Comparison of ENCODE assay signal across 11 cellular contexts in genomic region chr22:37304595-37305343, GRCh38. TPM values are rescaled to one million over a fixed set of nuclear protein-coding genes. Genes with fewer than 3 reads are reported as not detected.
DNase-seq lines count a peak whose midpoint lies in the region; ATAC-seq and TF ChIP-seq lines count a peak whose summit lies in the region.
"Had no signal": no experiment of that assay in that cellular context is flagged by ENCODE, and none has a peak within 500 bp of the region (broad histone marks: within the 10 kb centered on the region; RNA-seq: fewer than 3 reads in every experiment).

No MANE protein-coding gene starts in this region.

- H3K4me1 ChIP-seq in DOHH2 (ENCODE audit: control insufficient read depth, low read length), result peaks cover 64% of the 10 kb centered on the region

- H3K9me3 ChIP-seq in DOHH2 (ENCODE audit: control insufficient read depth, insufficient read depth, low read length), result no peaks in the 10 kb centered on the region

- peak overlapping the region; percentile 95 to 100 (median 99) for H3K27ac Mint-ChIP-seq in naive thymus-derived CD8-positive, alpha-beta T cell

- H3K36me3 Mint-ChIP-seq in naive thymus-derived CD8-positive, alpha-beta T cell, result peaks cover 0 to 52% (median 23%) of the 10 kb centered on the region in 3 donors

- H3K27ac ChIP-seq in DOHH2 (ENCODE audit: low read depth, low read length), result peak overlapping the region; percentile 98

- no peak for TF ChIP-seq CTCF in DOHH2 (IDR thresholded peaks at IDR 0.05; ENCODE audit: low read depth, low read length, poor library complexity, severe bottlenecking)
- no peak for TF ChIP-seq CTCF in astrocyte of the cerebellum (IDR thresholded peaks at IDR 0.05; ENCODE audit: low read depth, low read length, missing control alignments)

- DNase-seq in NCI-H226, result peak; percentile 9
- peak; percentile 9 for DNase-seq in astrocyte of the cerebellum (ENCODE audit: low read depth)
- DNase-seq in naive thymus-derived CD8-positive, alpha-beta T cell, result no peak
- DNase-seq in NCI-H2081 (lab: John Stamatoyannopoulos, UW), result no peak
- DNase-seq in NCI-H146 (lab: John Stamatoyannopoulos, UW), result no peak
- no peak for DNase-seq in NCI-H2227 treated with DMSO at 0.1 percent for 48 hours (lab: John Stamatoyannopoulos, UW)
- DNase-seq: kidney, NCI-H2171, SW 1271 had no signal

- H3K36me3 ChIP-seq in DOHH2 (ENCODE audit: control insufficient read depth, low read length), result peaks cover 60% of the 10 kb centered on the region

- no peaks in the 10 kb centered on the region for H3K27me3 ChIP-seq in DOHH2 (ENCODE audit: control insufficient read depth, low read length)

- H3K4me1 Mint-ChIP-seq in naive thymus-derived CD8-positive, alpha-beta T cell, result peaks cover 49 to 96% (median 94%) of the 10 kb centered on the region in 4 donors

- H3K9me2 ChIP-seq in DOHH2 (replicated peaks; ENCODE audit: control insufficient read depth, low read length), result no peaks in the 10 kb centered on the region

- POLR2A ChIA-PET in naive thymus-derived CD8-positive, alpha-beta T cell (lab: Charles Lee), result interaction anchor here (0.6 to 1.5 kb wide), 5 partner anchors 10 to 124 kb away, joined by 3 to 5 read pairs (median 4); no protein-coding TSS in a partner anchor

- peaks cover 32% of the 10 kb centered on the region for H3F3A ChIP-seq in DOHH2 (ENCODE audit: control insufficient read depth, insufficient read depth)

- no peaks in the 10 kb centered on the region for H3K27me3 Mint-ChIP-seq in naive thymus-derived CD8-positive, alpha-beta T cell

- H3K4me2 ChIP-seq in DOHH2 (ENCODE audit: low read length), result no peak overlapping the region

- H3K4me3 ChIP-seq in DOHH2 (ENCODE audit: low read length) (no peak overlapping the region), astrocyte of the cerebellum (ENCODE audit: low read depth, low read length) (no peak overlapping the region)

- peak overlapping the region in 4 of 10 donors; percentile 10 to 72 (median 18) for H3K4me3 Mint-ChIP-seq in naive thymus-derived CD8-positive, alpha-beta T cell

- H3K9me3 Mint-ChIP-seq in naive thymus-derived CD8-positive, alpha-beta T cell, result no peaks in the 10 kb centered on the region

- ATAC-seq in naive thymus-derived CD8-positive, alpha-beta T cell, result no peak
- ATAC-seq in GM18870 (IDR thresholded peaks at IDR 0.05; ENCODE audit: unreplicated experiment), result no peak

- in situ Hi-C loops in astrocyte of the cerebellum (cut with HindIII; ENCODE audit: low sequenced_read_pairs), result no loop called here

- H4K20me1 ChIP-seq in DOHH2 (ENCODE audit: control insufficient read depth, insufficient read depth, low read depth, low read length), result no peaks in the 10 kb centered on the region

- H3K79me2 ChIP-seq in DOHH2 (ENCODE audit: control insufficient read depth, low read length), result 0 out of 2 replicates have a peak, but pooled peaks cover 2% of the 10 kb centered on the region

RNA-seq across cellular contexts. Expression of gene CYTH4, which starts 22.5 kb away (rescaled TPM):
- 100 to 1,000 TPM; 177 to 193 TPM for total RNA-seq in naive thymus-derived CD8-positive, alpha-beta T cell
- 10 to 100 TPM; 48.9 to 60.8 (median 54.6) TPM for polyA plus RNA-seq in naive thymus-derived CD8-positive, alpha-beta T cell

Comparison
In these comparisons a context has a peak if more than half of its experiments do, and no peak if none do; other contexts are left out.
1. DNase-seq: peak in NCI-H226 (single experiment) and astrocyte of the cerebellum (single experiment); none in naive thymus-derived CD8-positive, alpha-beta T cell (0 of 10), NCI-H2081 (0 of 2), NCI-H146 (single experiment) and NCI-H2227 treated with DMSO at 0.1 percent for 48 hours (single experiment).